21 cellular contexts compared by ENCODE assay signal in the genomic region with DNA sequence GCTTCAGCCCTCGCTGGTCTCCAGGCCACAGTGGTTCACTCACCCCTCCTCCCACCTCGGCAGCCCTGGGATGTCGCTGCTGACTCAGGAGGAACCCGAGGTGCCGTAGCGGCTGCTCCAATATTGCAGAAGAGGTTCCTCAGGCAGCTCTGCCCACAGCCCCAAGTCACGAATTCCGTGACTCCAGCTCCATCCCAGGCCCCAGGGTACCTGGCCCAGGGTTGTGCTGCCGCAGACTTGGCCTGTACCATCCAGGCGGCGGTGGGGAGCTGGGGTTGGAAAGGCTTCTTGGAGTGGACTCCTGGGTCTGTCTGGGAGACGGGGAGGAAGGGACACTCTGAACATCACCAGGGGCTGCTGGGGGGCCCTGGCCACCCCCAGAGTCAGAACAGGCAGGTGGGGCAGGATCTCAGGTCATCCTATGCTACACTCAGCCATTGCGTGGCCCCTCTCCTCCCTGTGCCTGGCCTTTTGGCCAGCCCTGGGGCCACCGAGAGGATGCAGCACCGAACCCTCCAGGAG. TPM values are rescaled to one million over a fixed set of nuclear protein-coding genes. Genes with fewer than 3 reads are reported as not detected.
DNase-seq lines count a peak whose midpoint lies in the region; ATAC-seq, FAIRE-seq and TF ChIP-seq lines count a peak whose summit lies in the region.
"Had no signal": no experiment of that assay in that cellular context is flagged by ENCODE, and none has a peak within 500 bp of the region (broad histone marks: within the 10 kb centered on the region; RNA-seq: fewer than 3 reads in every experiment).

No MANE protein-coding gene starts in this region.

- intact Hi-C loops in kidney (cut with DNase I): loop anchor here (10.0 kb wide), 1 partner anchor 96 kb away; no protein-coding TSS in a partner anchor

- no peak overlapping the region for H3K9ac ChIP-seq in kidney (ENCODE audit: low read length in 2 of 2)

- no peaks in the 10 kb centered on the region for H3K4me1 Mint-ChIP-seq in effector memory CD8-positive, alpha-beta T cell (ENCODE audit: low read depth in 2 of 2)
- H3K4me1 Mint-ChIP-seq: WTC11 had no signal

- peak; percentile 39 for DNase-seq in ELR (ENCODE audit: low read depth)
- DNase-seq in HT1080 (ENCODE audit: low read depth): peak; percentile 27
- peak; percentile 14 for DNase-seq in amniotic epithelial cell (ENCODE audit: low read depth)
- peak; percentile 66 for DNase-seq in kidney
- no peak for DNase-seq in effector memory CD8-positive, alpha-beta T cell
- DNase-seq in NCI-H187 treated with DMSO at 0.1 percent for 48 hours (lab: John Stamatoyannopoulos, UW): no peak
- DNase-seq: activated effector memory CD4-positive, alpha-beta T cell treated with anti-CD3 and anti-CD28 coated beads, Interleukin-2, amount 50 U/mL, for 16 hours; NK-92 treated with Interleukin-12 subunit alpha and Interleukin-12 subunit beta, amount 100 ng/mL, for 24 hours; stimulated activated naive CD4-positive, alpha-beta T cell; upper lobe of right lung had no signal

- no peak for TF ChIP-seq CTCF in kidney (IDR thresholded peaks at IDR 0.05; ENCODE audit: borderline replicate concordance, extremely low read depth, insufficient read depth)

- no peaks in the 10 kb centered on the region for H3K9me3 Mint-ChIP-seq in effector memory CD8-positive, alpha-beta T cell
- H3K9me3 Mint-ChIP-seq: mesothelial cell of epicardium, WTC11 had no signal

- H3K4me1 ChIP-seq in kidney (ENCODE audit: control insufficient read depth in 1 of 2, insufficient read depth in 1 of 2, low read depth in 1 of 2, low read length in 2 of 2): peaks cover 0 to 2% of the 10 kb centered on the region in 2 donors

- no peaks in the 10 kb centered on the region for H3K36me3 ChIP-seq in kidney (ENCODE audit: control insufficient read depth in 1 of 2, insufficient read depth in 2 of 2, low read length in 2 of 2)
- H3K36me3 ChIP-seq: upper lobe of right lung had no signal

- no peak overlapping the region for H3K4me3 Mint-ChIP-seq in effector memory CD8-positive, alpha-beta T cell
- H3K4me3 Mint-ChIP-seq: mesothelial cell of epicardium, WTC11 had no signal

- H3K36me3 Mint-ChIP-seq in effector memory CD8-positive, alpha-beta T cell (ENCODE audit: insufficient read depth): no peaks in the 10 kb centered on the region
- H3K36me3 Mint-ChIP-seq: mesothelial cell of epicardium, WTC11 had no signal

- H3K27ac Mint-ChIP-seq in effector memory CD8-positive, alpha-beta T cell: peak overlapping the region in 1 of 2 donors; percentile 10
- H3K27ac Mint-ChIP-seq: mesothelial cell of epicardium, WTC11 had no signal

- no peak overlapping the region for H3K4me3 ChIP-seq in kidney (ENCODE audit: low read length in 2 of 2)
- H3K4me3 ChIP-seq: upper lobe of right lung had no signal

- no peak overlapping the region for H3K27ac ChIP-seq in kidney (ENCODE audit: low read depth in 2 of 2, low read length in 2 of 2)
- H3K27ac ChIP-seq: C4-2B, upper lobe of right lung had no signal

- no peaks in the 10 kb centered on the region for H3K9me3 ChIP-seq in kidney (ENCODE audit: control insufficient read depth in 1 of 2, low read length in 2 of 2)
- H3K9me3 ChIP-seq: upper lobe of right lung had no signal

- H3K27me3 Mint-ChIP-seq in effector memory CD8-positive, alpha-beta T cell: no peaks in the 10 kb centered on the region

- ATAC-seq in effector memory CD8-positive, alpha-beta T cell (replicated peaks): no peak
- ATAC-seq in HG02973 (IDR thresholded peaks at IDR 0.05; ENCODE audit: unreplicated experiment): no peak
- no peak for ATAC-seq in GM19023 (IDR thresholded peaks at IDR 0.05; ENCODE audit: unreplicated experiment)
- ATAC-seq: upper lobe of right lung, WTC11 had no signal

- no peak for FAIRE-seq in kidney (lab: Jason Lieb, UNC)
- FAIRE-seq: astrocyte, G401.6, GM18507 had no signal

RNA-seq across cellular contexts. Expression of a gene that starts 0.7 kb away (rescaled TPM):
- total RNA-seq in HT1080 (2014; rRNA removed; shearing (Covaris generic)): not detected in 2 replicates
- not detected in 2 replicates for polyA plus RNA-seq in HT1080 (2015; cell fraction: cytosol; rRNA removed)
- not detected in 2 replicates for polyA plus RNA-seq in HT1080 (2015; cell fraction: nucleus; rRNA removed)
- total RNA-seq in kidney: 1.6 TPM
- 0.86 TPM for polyA plus RNA-seq in kidney (ENCODE audit: insufficient read depth, low read depth, low replicate concordance)
- total RNA-seq: activated CD8-positive, alpha-beta memory T cell treated with anti-CD3 and anti-CD28 coated beads for 36 hours; fibroblast of villous mesenchyme had no signal

RNA-seq across cellular contexts. Expression of a gene that starts 22.1 kb away (rescaled TPM):
- not detected in 2 replicates for total RNA-seq in HT1080 (2014; rRNA removed; shearing (Covaris generic))
- polyA plus RNA-seq in HT1080 (2015; cell fraction: cytosol; rRNA removed): 0.05 TPM in 1 of 2 replicates, not detected in the other
- polyA plus RNA-seq in HT1080 (2015; cell fraction: nucleus; rRNA removed): 0.05 and 0.18 TPM in 2 replicates
- 7.0 TPM for total RNA-seq in kidney
- 1.2 TPM for polyA plus RNA-seq in kidney (ENCODE audit: insufficient read depth, low read depth, low replicate concordance)
- total RNA-seq: activated CD8-positive, alpha-beta memory T cell treated with anti-CD3 and anti-CD28 coated beads for 36 hours; astrocyte; dermis microvascular lymphatic vessel endothelial cell; fibroblast of villous mesenchyme had no signal

Comparison
In these comparisons a context has a peak if more than half of its experiments do, and no peak if none do; other contexts are left out.
1. DNase-seq: peak in ELR (single experiment), HT1080 (single experiment), amniotic epithelial cell (single experiment) and kidney (single experiment); none in effector memory CD8-positive, alpha-beta T cell (0 of 3) and NCI-H187 treated with DMSO at 0.1 percent for 48 hours (single experiment).